31 cellular contexts compared by ENCODE assay signal in the genomic region with DNA sequence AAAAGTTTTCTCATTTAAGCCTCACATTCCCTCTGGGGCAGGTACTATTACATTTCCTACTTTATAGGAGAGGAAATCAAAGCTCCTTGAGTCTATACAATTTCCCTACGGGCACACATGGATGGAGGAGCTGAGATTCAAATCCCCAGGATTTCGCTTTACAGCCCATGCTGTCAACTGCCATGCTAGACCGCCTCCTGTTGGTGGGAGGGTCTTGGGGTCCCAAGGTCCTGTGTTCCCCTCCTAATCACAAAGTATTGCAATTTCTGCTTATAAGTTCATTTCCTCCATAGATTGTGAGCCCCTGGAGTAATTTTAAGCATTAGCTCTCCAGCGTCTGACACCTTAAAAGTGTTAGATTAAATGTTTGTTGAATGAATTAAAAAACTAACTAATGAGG.
"Had no signal": no experiment of that assay in that cellular context is flagged by ENCODE, and none has a peak within 500 bp of the region (broad histone marks: within the 10 kb centered on the region; RNA-seq: fewer than 3 reads in every experiment).

No MANE protein-coding gene starts in this region.

- H3K79me2 ChIP-seq: parathyroid adenoma had no signal

- H3K27me3 ChIP-seq: neural progenitor cell, right atrium auricular region, right lobe of liver, testis, thyroid gland, transverse colon, upper lobe of left lung, vagina had no signal

- H3K9me3 ChIP-seq: left lung, lower lobe of right lung, neutrophil, right atrium auricular region, right lobe of liver, stomach, testis, thyroid gland, transverse colon, upper lobe of left lung, vagina had no signal

- H3K36me3 ChIP-seq: left lung, lower lobe of right lung, neural progenitor cell, neutrophil, right atrium auricular region, right lobe of liver, stomach, thyroid gland, transverse colon, upper lobe of left lung, vagina had no signal

- H3K36me3 Mint-ChIP-seq: naive B cell, natural killer cell, neural progenitor cell had no signal

- DNase-seq: hippocampal formation; immature natural killer cell; kidney; left colon; left lung; lower lobe of right lung; mammary epithelial cell; mesenchymal stem cell; naive B cell; natural killer cell; nephron progenitor cell; occipital lobe; right lobe of liver; stimulated activated CD4-positive, alpha-beta T cell treated with anti-CD3 and anti-CD28 coated beads, Interleukin-1b, Interleukin-23, amount 100 ng/mL, for 48 hours; stimulated activated CD4-positive, alpha-beta T cell treated with anti-CD3 and anti-CD28 coated beads, Interleukin-2, amount 100 ng/mL, for 48 hours; stimulated activated CD4-positive, alpha-beta T cell treated with anti-CD3 and anti-CD28 coated beads, Interleukin-4, amount 100 ng/mL, for 4 hours; stimulated activated CD8-positive, alpha-beta memory T cell treated with anti-CD3 and anti-CD28 coated beads, Interleukin-4, amount 100 ng/mL, for 48 hours; stimulated activated naive B cell treated with anti-CD40 and anti-IgM and Interleukin-4, amounts not matched to agents 10 μg/mL and 1 μg/mL and 100 μg/mL, for 72 hours; stimulated activated naive CD8-positive, alpha-beta T cell treated with anti-CD3 and anti-CD28 coated beads, Interleukin-15, Interleukin-2, amounts not matched to agents 100 U/mL and 50 U/mL, for 24 hours; stomach; testis; thyroid gland; transverse colon; upper lobe of left lung had no signal

- H3K4me3 Mint-ChIP-seq: immature natural killer cell; naive B cell; natural killer cell; nephron progenitor cell; neural progenitor cell; stimulated activated naive B cell treated with anti-CD40 and anti-IgM and Interleukin-4, amounts not matched to agents 10 μg/mL and 1 μg/mL and 100 μg/mL, for 72 hours had no signal

- H3K9me3 Mint-ChIP-seq: immature natural killer cell, natural killer cell, nephron progenitor cell had no signal

- H2AFZ ChIP-seq: parathyroid adenoma had no signal

- H3K4me3 ChIP-seq: left lung, lower lobe of right lung, neural progenitor cell, right atrium auricular region, right lobe of liver, smooth muscle cell, stomach, testis, thyroid gland, transverse colon, upper lobe of left lung, vagina had no signal

- H3K4me2 ChIP-seq: neural progenitor cell, smooth muscle cell had no signal

- H3K4me1 Mint-ChIP-seq: immature natural killer cell; naive B cell; natural killer cell; nephron progenitor cell; stimulated activated naive B cell treated with anti-CD40 and anti-IgM and Interleukin-4, amounts not matched to agents 10 μg/mL and 1 μg/mL and 100 μg/mL, for 72 hours had no signal

- H3K27ac ChIP-seq: left lung, lower lobe of right lung, neural progenitor cell, neutrophil, parathyroid adenoma, right atrium auricular region, right lobe of liver, stomach, testis, thyroid gland, transverse colon, upper lobe of left lung, vagina had no signal

- H3K27ac Mint-ChIP-seq: immature natural killer cell, natural killer cell, nephron progenitor cell, neural progenitor cell, progenitor cell of endocrine pancreas had no signal

- ATAC-seq: left colon; left lung; lower lobe of right lung; natural killer cell; right lobe of liver; stimulated activated naive B cell treated with anti-CD40 and anti-IgM and Interleukin-4, amounts not matched to agents 10 μg/mL and 1 μg/mL and 100 μg/mL, for 72 hours; stimulated activated naive CD8-positive, alpha-beta T cell treated with anti-CD3 and anti-CD28 coated beads, Interleukin-15, Interleukin-2, amounts not matched to agents 100 U/mL and 50 U/mL, for 24 hours had no signal

- H3K9ac ChIP-seq: neural progenitor cell, parathyroid adenoma had no signal

- H3K4me1 ChIP-seq: left lung, lower lobe of right lung, neural progenitor cell, parathyroid adenoma, right atrium auricular region, right lobe of liver, stomach, testis, thyroid gland, transverse colon, upper lobe of left lung, vagina had no signal
